8 cellular contexts compared by ENCODE assay signal in the genomic region with DNA sequence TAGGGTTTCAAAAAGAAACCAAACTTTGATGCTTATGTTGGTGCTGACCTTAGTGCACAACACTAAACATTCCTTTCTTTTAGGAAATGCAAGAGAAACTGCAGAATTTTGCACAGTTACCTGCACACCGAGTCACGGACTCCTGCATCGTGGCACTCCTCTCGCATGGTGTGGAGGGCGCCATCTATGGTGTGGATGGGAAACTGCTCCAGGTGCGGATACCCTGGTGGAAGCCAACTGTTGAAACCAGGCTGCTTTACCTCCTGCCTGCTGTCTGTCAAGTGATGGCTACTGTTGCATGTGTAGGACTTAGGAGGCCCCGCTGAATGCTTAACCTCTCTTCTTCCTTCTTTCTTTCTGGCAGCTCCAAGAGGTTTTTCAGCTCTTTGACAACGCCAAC. TPM values are rescaled to one million over a fixed set of nuclear protein-coding genes. Genes with fewer than 3 reads are reported as not detected.
DNase-seq lines count a peak whose midpoint lies in the region; ATAC-seq and TF ChIP-seq lines count a peak whose summit lies in the region.

No MANE protein-coding gene starts in this region.

- H3K27ac Mint-ChIP-seq in activated naive CD8-positive, alpha-beta T cell treated with anti-CD3 and anti-CD28 coated beads, Interleukin-2, amount 50 U/mL, for 24 hours: no peak overlapping the region

- peaks cover 79% of the 10 kb centered on the region for H3K36me3 Mint-ChIP-seq in activated naive CD8-positive, alpha-beta T cell treated with anti-CD3 and anti-CD28 coated beads, Interleukin-2, amount 50 U/mL, for 24 hours (ENCODE audit: low read depth)

- ATAC-seq in GM19025 (IDR thresholded peaks at IDR 0.05; ENCODE audit: low read depth, unreplicated experiment) (peak; percentile 64), SK-N-SH treated with all-trans-retinoic acid at 6 μM for 48 hours (peak; percentile 80), left lobe of liver (peak; percentile 98), GM21515 (IDR thresholded peaks at IDR 0.05; ENCODE audit: unreplicated experiment) (no peak)
- ATAC-seq in activated naive CD8-positive, alpha-beta T cell treated with anti-CD3 and anti-CD28 coated beads, Interleukin-2, amount 50 U/mL, for 24 hours: peak; percentile 79

- in situ Hi-C loops in ACHN (cut with HindIII; ENCODE audit: low pct_ligation_motif_present, low pct_unique_long_range_greater_than_20kb, low sequenced_read_pairs): no loop called here

- DNase-seq in ACHN: peak; percentile 67
- DNase-seq in activated naive CD8-positive, alpha-beta T cell treated with anti-CD3 and anti-CD28 coated beads, Interleukin-2, amount 50 U/mL, for 24 hours: peak; percentile 58
- DNase-seq in left lobe of liver (ENCODE audit: low spot score): peak; percentile 61
- DNase-seq in stimulated activated CD8-positive, alpha-beta memory T cell treated with anti-CD3 and anti-CD28 coated beads, Interleukin-7, amount 100 ng/mL, for 4 hours (ENCODE audit: low read depth in 2 of 2): peak; percentile 26 to 38
- no peak for DNase-seq in NCI-H187 (lab: John Stamatoyannopoulos, UW)

- no peaks in the 10 kb centered on the region for H3K27me3 Mint-ChIP-seq in activated naive CD8-positive, alpha-beta T cell treated with anti-CD3 and anti-CD28 coated beads, Interleukin-2, amount 50 U/mL, for 24 hours

- peaks cover 21% of the 10 kb centered on the region for H3K4me1 Mint-ChIP-seq in activated naive CD8-positive, alpha-beta T cell treated with anti-CD3 and anti-CD28 coated beads, Interleukin-2, amount 50 U/mL, for 24 hours

- H3K9me3 Mint-ChIP-seq in activated naive CD8-positive, alpha-beta T cell treated with anti-CD3 and anti-CD28 coated beads, Interleukin-2, amount 50 U/mL, for 24 hours: no peaks in the 10 kb centered on the region

- no peak overlapping the region for H3K4me3 Mint-ChIP-seq in activated naive CD8-positive, alpha-beta T cell treated with anti-CD3 and anti-CD28 coated beads, Interleukin-2, amount 50 U/mL, for 24 hours

TF ChIP-seq in SK-N-SH treated with all-trans-retinoic acid at 6 μM for 48 hours, 23 proteins besides CTCF, POLR2A, EP300 and RAD21:
- TF ChIP-seq, protein P1, sequence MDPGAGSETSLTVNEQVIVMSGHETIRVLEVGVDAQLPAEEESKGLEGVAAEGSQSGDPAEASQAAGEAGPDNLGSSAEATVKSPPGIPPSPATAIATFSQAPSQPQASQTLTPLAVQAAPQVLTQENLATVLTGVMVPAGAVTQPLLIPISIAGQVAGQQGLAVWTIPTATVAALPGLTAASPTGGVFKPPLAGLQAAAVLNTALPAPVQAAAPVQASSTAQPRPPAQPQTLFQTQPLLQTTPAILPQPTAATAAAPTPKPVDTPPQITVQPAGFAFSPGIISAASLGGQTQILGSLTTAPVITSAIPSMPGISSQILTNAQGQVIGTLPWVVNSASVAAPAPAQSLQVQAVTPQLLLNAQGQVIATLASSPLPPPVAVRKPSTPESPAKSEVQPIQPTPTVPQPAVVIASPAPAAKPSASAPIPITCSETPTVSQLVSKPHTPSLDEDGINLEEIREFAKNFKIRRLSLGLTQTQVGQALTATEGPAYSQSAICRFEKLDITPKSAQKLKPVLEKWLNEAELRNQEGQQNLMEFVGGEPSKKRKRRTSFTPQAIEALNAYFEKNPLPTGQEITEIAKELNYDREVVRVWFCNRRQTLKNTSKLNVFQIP (CRISPR knock-in tag; IDR thresholded peaks at IDR 0.05; ENCODE audit: borderline replicate concordance, low read depth): no peak
- TF ChIP-seq ESRRG (CRISPR knock-in tag; IDR thresholded peaks at IDR 0.05) (no peak), OSR1 (CRISPR knock-in tag; IDR thresholded peaks at IDR 0.05) (no peak), ZC3H10 (CRISPR knock-in tag; IDR thresholded peaks at IDR 0.05) (no peak), TCF4 (CRISPR knock-in tag; IDR thresholded peaks at IDR 0.05; ENCODE audit: borderline replicate concordance) (no peak), GLIS3 (CRISPR knock-in tag; IDR thresholded peaks at IDR 0.05) (no peak), PPARA (CRISPR knock-in tag; IDR thresholded peaks at IDR 0.05; ENCODE audit: borderline replicate concordance) (no peak), ZNF70 (CRISPR knock-in tag; IDR thresholded peaks at IDR 0.05) (no peak), ARNTL (CRISPR knock-in tag; IDR thresholded peaks at IDR 0.05; ENCODE audit: borderline replicate concordance, low read depth) (no peak)
- TF ChIP-seq, protein P2, sequence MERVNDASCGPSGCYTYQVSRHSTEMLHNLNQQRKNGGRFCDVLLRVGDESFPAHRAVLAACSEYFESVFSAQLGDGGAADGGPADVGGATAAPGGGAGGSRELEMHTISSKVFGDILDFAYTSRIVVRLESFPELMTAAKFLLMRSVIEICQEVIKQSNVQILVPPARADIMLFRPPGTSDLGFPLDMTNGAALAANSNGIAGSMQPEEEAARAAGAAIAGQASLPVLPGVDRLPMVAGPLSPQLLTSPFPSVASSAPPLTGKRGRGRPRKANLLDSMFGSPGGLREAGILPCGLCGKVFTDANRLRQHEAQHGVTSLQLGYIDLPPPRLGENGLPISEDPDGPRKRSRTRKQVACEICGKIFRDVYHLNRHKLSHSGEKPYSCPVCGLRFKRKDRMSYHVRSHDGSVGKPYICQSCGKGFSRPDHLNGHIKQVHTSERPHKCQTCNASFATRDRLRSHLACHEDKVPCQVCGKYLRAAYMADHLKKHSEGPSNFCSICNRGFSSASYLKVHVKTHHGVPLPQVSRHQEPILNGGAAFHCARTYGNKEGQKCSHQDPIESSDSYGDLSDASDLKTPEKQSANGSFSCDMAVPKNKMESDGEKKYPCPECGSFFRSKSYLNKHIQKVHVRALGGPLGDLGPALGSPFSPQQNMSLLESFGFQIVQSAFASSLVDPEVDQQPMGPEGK (CRISPR knock-in tag; IDR thresholded peaks at IDR 0.05; ENCODE audit: borderline replicate concordance): no peak
- TF ChIP-seq, protein P3, sequence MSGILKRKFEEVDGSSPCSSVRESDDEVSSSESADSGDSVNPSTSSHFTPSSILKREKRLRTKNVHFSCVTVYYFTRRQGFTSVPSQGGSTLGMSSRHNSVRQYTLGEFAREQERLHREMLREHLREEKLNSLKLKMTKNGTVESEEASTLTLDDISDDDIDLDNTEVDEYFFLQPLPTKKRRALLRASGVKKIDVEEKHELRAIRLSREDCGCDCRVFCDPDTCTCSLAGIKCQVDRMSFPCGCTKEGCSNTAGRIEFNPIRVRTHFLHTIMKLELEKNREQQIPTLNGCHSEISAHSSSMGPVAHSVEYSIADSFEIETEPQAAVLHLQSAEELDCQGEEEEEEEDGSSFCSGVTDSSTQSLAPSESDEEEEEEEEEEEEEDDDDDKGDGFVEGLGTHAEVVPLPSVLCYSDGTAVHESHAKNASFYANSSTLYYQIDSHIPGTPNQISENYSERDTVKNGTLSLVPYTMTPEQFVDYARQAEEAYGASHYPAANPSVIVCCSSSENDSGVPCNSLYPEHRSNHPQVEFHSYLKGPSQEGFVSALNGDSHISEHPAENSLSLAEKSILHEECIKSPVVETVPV (CRISPR knock-in tag; IDR thresholded peaks at IDR 0.05): no peak
TF ChIP-seq in SK-N-SH treated with all-trans-retinoic acid at 6 μM for 48 hours: peak in this region for 0.

RNA-seq across cellular contexts. Expression of a gene that starts 11.7 kb away (rescaled TPM):
- total RNA-seq in left lobe of liver: 8.4 TPM

RNA-seq across cellular contexts. Expression of a gene that starts 15.1 kb away (rescaled TPM):
- total RNA-seq in left lobe of liver: 22.0 TPM

RNA-seq across cellular contexts. Expression of a gene that starts 16.1 kb away (rescaled TPM):
- not detected for total RNA-seq in left lobe of liver

RNA-seq across cellular contexts. Expression of a gene that starts 36.6 kb away (rescaled TPM):
- total RNA-seq in left lobe of liver: 261 TPM

Comparison
In these comparisons a context has a peak if more than half of its experiments do, and no peak if none do; other contexts are left out.
1. DNase-seq: peak in ACHN (single experiment), activated naive CD8-positive, alpha-beta T cell treated with anti-CD3 and anti-CD28 coated beads, Interleukin-2, amount 50 U/mL, for 24 hours (single experiment), left lobe of liver (single experiment) and stimulated activated CD8-positive, alpha-beta memory T cell treated with anti-CD3 and anti-CD28 coated beads, Interleukin-7, amount 100 ng/mL, for 4 hours (2 of 2); none in NCI-H187 (0 of 2).